ENCODE assay signal across 17 cellular contexts in genomic region chr15:100187677-100188076, GRCh38.
DNase-seq lines count a peak whose midpoint lies in the region; ATAC-seq and TF ChIP-seq lines count a peak whose summit lies in the region.
"Had no signal": no experiment of that assay in that cellular context is flagged by ENCODE, and none has a peak within 500 bp of the region (broad histone marks: within the 10 kb centered on the region; RNA-seq: fewer than 3 reads in every experiment).

No MANE protein-coding gene starts in this region.

- H3K27me3 ChIP-seq in endodermal cell (ENCODE audit: control insufficient read depth, insufficient read depth, low read length, poor library complexity, severe bottlenecking): no peaks in the 10 kb centered on the region
- no peaks in the 10 kb centered on the region for H3K27me3 ChIP-seq in vagina
- H3K27me3 ChIP-seq in upper lobe of right lung: no peaks in the 10 kb centered on the region
- H3K27me3 ChIP-seq: BLaER1 treated with 17β-estradiol and CSF1 and Interleukin-3, amounts not matched to agents 10 nM and 100 nM had no signal

- TF ChIP-seq POLR2A in vagina (IDR thresholded peaks at IDR 0.05): no peak

- peak; percentile 17 for DNase-seq in activated CD8-positive, alpha-beta memory T cell treated with anti-CD3 and anti-CD28 coated beads for 24 hours
- no peak for DNase-seq in activated CD8-positive, alpha-beta memory T cell treated with anti-CD3 and anti-CD28 coated beads, Interleukin-2, amount 50 U/mL, for 4 hours
- DNase-seq in endodermal cell (peak; percentile 27), mesenteric fat pad (ENCODE audit: low spot score) (peak; percentile 8), vagina (ENCODE audit: extremely low spot score in 2 of 2) (peak; percentile 32 to 55), upper lobe of right lung (no peak), occipital lobe (lab: John Stamatoyannopoulos, UW) (no peak), Kasumi-1 (lab: John Stamatoyannopoulos, UW) (no peak)
- DNase-seq: ACHN; CD4-positive, CD25-positive, alpha-beta regulatory T cell; DMS53; GF-D8; GOT3 had no signal

- intact Hi-C loops in vagina (cut with DNase I): no loop called here
- intact Hi-C loops in upper lobe of right lung (cut with DNase I): no loop called here

- H3K36me3 ChIP-seq in endodermal cell (ENCODE audit: control insufficient read depth, insufficient read depth, low read length) (no peaks in the 10 kb centered on the region), vagina (no peaks in the 10 kb centered on the region), upper lobe of right lung (no peaks in the 10 kb centered on the region)
- H3K36me3 ChIP-seq: BLaER1 treated with 17β-estradiol and CSF1 and Interleukin-3, amounts not matched to agents 10 nM and 100 nM; HAP-1 had no signal

- no peak overlapping the region for H3K4me3 Mint-ChIP-seq in endodermal cell
- H3K4me3 Mint-ChIP-seq: CD4-positive, CD25-positive, alpha-beta regulatory T cell had no signal

- H3K4me1 ChIP-seq in endodermal cell (ENCODE audit: control insufficient read depth, insufficient read depth, low read length) (no peaks in the 10 kb centered on the region), vagina (peaks cover 11% of the 10 kb centered on the region), upper lobe of right lung (no peaks in the 10 kb centered on the region)
- H3K4me1 ChIP-seq: HAP-1 had no signal

- H3K9me3 Mint-ChIP-seq in endodermal cell: no peaks in the 10 kb centered on the region

- no peak overlapping the region for H3K4me3 ChIP-seq in endodermal cell (ENCODE audit: low read length)
- no peak overlapping the region for H3K4me3 ChIP-seq in vagina
- H3K4me3 ChIP-seq in upper lobe of right lung: no peak overlapping the region
- H3K4me3 ChIP-seq: BLaER1 treated with 17β-estradiol and CSF1 and Interleukin-3, amounts not matched to agents 10 nM and 100 nM; HAP-1 had no signal

- H3K9ac ChIP-seq in endodermal cell (ENCODE audit: extremely low read depth, low read length, poor library complexity, severe bottlenecking): no peak overlapping the region
- H3K9ac ChIP-seq: BLaER1 treated with 17β-estradiol and CSF1 and Interleukin-3, amounts not matched to agents 10 nM and 100 nM had no signal

- ATAC-seq in upper lobe of right lung: no peak

- H3K9me3 ChIP-seq in endodermal cell (ENCODE audit: control insufficient read depth, low read length) (no peaks in the 10 kb centered on the region), vagina (no peaks in the 10 kb centered on the region), upper lobe of right lung (no peaks in the 10 kb centered on the region)
- H3K9me3 ChIP-seq: HAP-1 had no signal

- no peaks in the 10 kb centered on the region for H3K27me3 Mint-ChIP-seq in endodermal cell (ENCODE audit: insufficient read depth)
- H3K27me3 Mint-ChIP-seq: CD4-positive, CD25-positive, alpha-beta regulatory T cell had no signal

- 87 to 96% methylated on average over 7 to 8 of the region's 8 CpGs for WGBS in endodermal cell (ENCODE audit: insufficient coverage in 1 of 2, insufficient read length in 1 of 2), 2 experiments

- no peak overlapping the region for H3K27ac ChIP-seq in endodermal cell (ENCODE audit: low read depth, low read length)
- no peak overlapping the region for H3K27ac ChIP-seq in vagina
- H3K27ac ChIP-seq in upper lobe of right lung: no peak overlapping the region
- H3K27ac ChIP-seq: 22Rv1; BLaER1 treated with 17β-estradiol and CSF1 and Interleukin-3, amounts not matched to agents 10 nM and 100 nM; HL-60 had no signal

- H3K4me1 Mint-ChIP-seq in endodermal cell: peaks cover 9% of the 10 kb centered on the region

- H3K36me3 Mint-ChIP-seq in endodermal cell (ENCODE audit: low read depth): no peaks in the 10 kb centered on the region

- no peak overlapping the region for H3K27ac Mint-ChIP-seq in endodermal cell
- H3K27ac Mint-ChIP-seq: CD4-positive, CD25-positive, alpha-beta regulatory T cell had no signal

- TF ChIP-seq CTCF in endodermal cell (conservative IDR thresholded peaks at IDR 0.05): no peak
- TF ChIP-seq CTCF in vagina (IDR thresholded peaks at IDR 0.05): no peak
- no peak for TF ChIP-seq CTCF in upper lobe of right lung (IDR thresholded peaks at IDR 0.05)

Comparison
In these comparisons a context has a peak if more than half of its experiments do, and no peak if none do; other contexts are left out.
1. DNase-seq: peak in activated CD8-positive, alpha-beta memory T cell treated with anti-CD3 and anti-CD28 coated beads for 24 hours (single experiment), endodermal cell (single experiment), mesenteric fat pad (single experiment) and vagina (2 of 2); none in activated CD8-positive, alpha-beta memory T cell treated with anti-CD3 and anti-CD28 coated beads, Interleukin-2, amount 50 U/mL, for 4 hours (single experiment), upper lobe of right lung (single experiment), occipital lobe (single experiment) and Kasumi-1 (0 of 2).